In the genomic region with DNA sequence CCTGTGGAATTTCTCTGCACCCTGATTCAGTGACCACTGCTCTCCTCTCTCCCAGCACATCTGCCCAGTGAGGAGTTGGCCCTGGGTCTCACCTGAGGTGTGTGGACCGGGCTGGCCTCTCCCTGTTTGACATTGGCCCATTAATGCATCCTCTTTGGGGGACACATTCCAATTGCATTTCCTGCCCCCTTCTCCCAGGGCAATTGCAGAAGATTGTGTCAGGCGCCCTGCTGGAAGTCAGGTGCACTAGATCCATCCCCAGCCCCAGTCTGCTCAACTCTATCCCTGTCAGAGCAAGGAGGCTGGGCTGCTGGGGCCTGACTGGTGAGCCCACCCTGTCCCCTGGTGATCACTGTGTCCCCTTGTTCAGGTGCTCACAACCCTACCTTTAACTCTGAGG, we compare ENCODE assay signal across 26 cellular contexts.
DNase-seq lines count a peak whose midpoint lies in the region; ATAC-seq, FAIRE-seq and TF ChIP-seq lines count a peak whose summit lies in the region.
"Had no signal": no experiment of that assay in that cellular context is flagged by ENCODE, and none has a peak within 500 bp of the region (broad histone marks: within the 10 kb centered on the region; RNA-seq: fewer than 3 reads in every experiment).

No MANE protein-coding gene starts in this region.

- no peak overlapping the region for H2BK120ac ChIP-seq in H1 (replicated peaks; ENCODE audit: low read depth, low read length)

- no peak overlapping the region for H3K23ac ChIP-seq in H1 (ENCODE audit: insufficient read length)

- H2BK20ac ChIP-seq in H1 (ENCODE audit: low read length): no peak overlapping the region

- H3F3A ChIP-seq in SK-N-SH (replicated peaks; ENCODE audit: insufficient read depth) (no peaks in the 10 kb centered on the region), neural progenitor cell (ENCODE audit: low read depth) (no peaks in the 10 kb centered on the region)

- H3K9me3 ChIP-seq in SK-N-SH: no peaks in the 10 kb centered on the region
- H3K9me3 ChIP-seq in H1 (ENCODE audit: insufficient read depth in 2 of 2, low read depth in 1 of 2, low read length in 1 of 2): no peaks in the 10 kb centered on the region
- no peaks in the 10 kb centered on the region for H3K9me3 ChIP-seq in neural progenitor cell (ENCODE audit: low read depth)
- H3K9me3 ChIP-seq in upper lobe of right lung: no peaks in the 10 kb centered on the region
- H3K9me3 ChIP-seq in effector memory CD4-positive, alpha-beta T cell (ENCODE audit: control insufficient read depth, low read length): no peaks in the 10 kb centered on the region
- H3K9me3 ChIP-seq: MG63, SJSA1 had no signal

- no peak overlapping the region for H4K8ac ChIP-seq in H1 (ENCODE audit: extremely low read depth, insufficient read depth, low read length)

- H3K79me1 ChIP-seq in H1 (ENCODE audit: low read depth, low read length): no peaks in the 10 kb centered on the region

- no peak overlapping the region for H3K27ac ChIP-seq in SK-N-SH (ENCODE audit: low read depth in 2 of 2, low read length in 1 of 2)
- H3K27ac ChIP-seq in H1 (ENCODE audit: low read depth, low read length): no peak overlapping the region
- H3K27ac ChIP-seq in neural progenitor cell: no peak overlapping the region
- H3K27ac ChIP-seq in upper lobe of right lung: no peak overlapping the region
- no peak overlapping the region for H3K27ac ChIP-seq in effector memory CD4-positive, alpha-beta T cell (ENCODE audit: insufficient read depth, low read length, poor library complexity, severe bottlenecking)
- H3K27ac ChIP-seq: 22Rv1, HL-60, SJSA1 had no signal

- CTCF ChIA-PET in SK-N-SH (lab: Yijun Ruan, JAX): interaction anchor here (1.7 to 10.9 kb wide), 3 partner anchors 9 to 83 kb away, joined by 5 to 136 read pairs (median 10); no protein-coding TSS in a partner anchor
- CTCF ChIA-PET in H1 (lab: Charles Lee; ENCODE audit: partially characterized antibody): interaction anchor here (1.3 to 5.4 kb wide), 3 partner anchors 8 to 99 kb away, joined by 4 to 28 read pairs (median 10); no protein-coding TSS in a partner anchor

- intact Hi-C loops in upper lobe of right lung (cut with DNase I): no loop called here

- H3K4me1 ChIP-seq in SK-N-SH (ENCODE audit: control insufficient read depth in 1 of 2, insufficient read depth in 2 of 2, low read depth in 1 of 2, low read length in 1 of 2) (no peaks in the 10 kb centered on the region), H1 (replicated peaks in 1 of 4; ENCODE audit: control insufficient read depth in 3 of 4, insufficient read depth in 4 of 4, low read length in 3 of 4) (peaks cover 0 to 7% (median 4%) of the 10 kb centered on the region in 4 experiments; a peak in 5 of 7 replicates), neural progenitor cell (peaks cover 8% of the 10 kb centered on the region), upper lobe of right lung (no peaks in the 10 kb centered on the region)
- no peaks in the 10 kb centered on the region for H3K4me1 ChIP-seq in effector memory CD4-positive, alpha-beta T cell (ENCODE audit: control insufficient read depth, insufficient read depth, low read length, poor library complexity, severe bottlenecking)
- H3K4me1 ChIP-seq: SJSA1 had no signal

- peaks cover 1% of the 10 kb centered on the region; the same call in 1 of the 2 replicates for H3K23me2 ChIP-seq in H1 (ENCODE audit: low read depth, low read length)

- TF ChIP-seq RAD21 in SK-N-SH (IDR thresholded peaks at IDR 0.05; ENCODE audit: low read length): no peak
- no peak for TF ChIP-seq RAD21 in H1 (IDR thresholded peaks at IDR 0.05 in 1 of 2, conservative IDR thresholded peaks at IDR 0.05 in 1 of 2; ENCODE audit: low read depth in 2 of 2, low read length in 2 of 2)

- no peak overlapping the region for H3K56ac ChIP-seq in H1 (replicated peaks; ENCODE audit: insufficient read length, low read depth, low read length)

- H3K79me2 ChIP-seq in SK-N-SH (ENCODE audit: insufficient read depth): no peaks in the 10 kb centered on the region
- no peaks in the 10 kb centered on the region for H3K79me2 ChIP-seq in H1 (ENCODE audit: control insufficient read depth in 1 of 2, insufficient read depth in 2 of 2, low read length in 2 of 2)
- no peaks in the 10 kb centered on the region for H3K79me2 ChIP-seq in neural progenitor cell (ENCODE audit: low read depth)

- H3K4me3 ChIP-seq in SK-N-SH (ENCODE audit: low read depth in 2 of 2, low read length in 1 of 2) (no peak overlapping the region), H1 (ENCODE audit: extremely low read depth in 1 of 4, insufficient read depth in 2 of 4, low read depth in 3 of 4, low read length in 4 of 4) (no peak overlapping the region), neural progenitor cell (no peak overlapping the region), upper lobe of right lung (no peak overlapping the region)
- H3K4me3 ChIP-seq in effector memory CD4-positive, alpha-beta T cell (ENCODE audit: insufficient read depth, low read depth, low read length, poor library complexity, severe bottlenecking): no peak overlapping the region
- H3K4me3 ChIP-seq: K562, MG63, SJSA1 had no signal

- H3K36me3 Mint-ChIP-seq in neural progenitor cell: no peaks in the 10 kb centered on the region
- H3K36me3 Mint-ChIP-seq: CD8-positive, alpha-beta T cell had no signal

- peak; percentile 12 for DNase-seq in SK-N-SH
- no peak for DNase-seq in H1 (ENCODE audit: low read depth in 1 of 2, low spot score in 2 of 2)
- DNase-seq in neural progenitor cell (ENCODE audit: low spot score): peak; percentile 1
- DNase-seq in upper lobe of right lung: peak; percentile 38
- DNase-seq in effector memory CD4-positive, alpha-beta T cell: no peak
- DNase-seq in medulla oblongata (ENCODE audit: extremely low spot score): no peak
- no peak for DNase-seq in iPS-NIHi11 (ENCODE audit: low spot score)
- DNase-seq: C1 segment of cervical spinal cord; Calu3; CD8-positive, alpha-beta T cell; GDM1; MG63; NCI-H1417; NCI-H187; NCI-H446; NCI-H526 treated with DMSO at 0.1 percent for 48 hours; OCI-M1 had no signal

- peaks cover 18% of the 10 kb centered on the region for H3K27me3 Mint-ChIP-seq in neural progenitor cell (ENCODE audit: insufficient read depth, low read depth)

- no peak overlapping the region for H3K4ac ChIP-seq in H1 (replicated peaks; ENCODE audit: insufficient read length, low read depth, low read length)

- no peak overlapping the region for H3K18ac ChIP-seq in H1 (ENCODE audit: extremely low read depth, low read length)

- no peak overlapping the region for H2BK15ac ChIP-seq in H1 (ENCODE audit: low read length)

- H3K9me2 ChIP-seq in SK-N-SH: no peaks in the 10 kb centered on the region

- no peak overlapping the region for H3K9ac ChIP-seq in SK-N-SH
- H3K9ac ChIP-seq in H1 (replicated peaks in 1 of 4; ENCODE audit: extremely low read depth in 1 of 4, low read depth in 3 of 4, low read length in 3 of 4): no peak overlapping the region
- H3K9ac ChIP-seq in neural progenitor cell: no peak overlapping the region

- H3K27ac Mint-ChIP-seq in neural progenitor cell: no peak overlapping the region
- H3K27ac Mint-ChIP-seq: CD8-positive, alpha-beta T cell had no signal

- ATAC-seq in SK-N-SH treated with all-trans-retinoic acid at 6 μM for 48 hours: no peak
- ATAC-seq in upper lobe of right lung: no peak
- ATAC-seq: CD8-positive, alpha-beta T cell; HepG2; K562 had no signal

- H3K4me1 Mint-ChIP-seq in neural progenitor cell: peaks cover 30% of the 10 kb centered on the region

- no peak overlapping the region for H4K5ac ChIP-seq in H1 (ENCODE audit: insufficient read length, low read depth, low read length)

- no peak overlapping the region for H2BK5ac ChIP-seq in H1 (ENCODE audit: low read depth, low read length)

- no peak overlapping the region for H3K14ac ChIP-seq in H1 (ENCODE audit: insufficient read length)

- TF ChIP-seq CTCF in SK-N-SH (IDR thresholded peaks at IDR 0.05): no peak
- TF ChIP-seq CTCF in H1 (IDR thresholded peaks at IDR 0.05; ENCODE audit: control extremely low read depth in 1 of 3, insufficient read depth in 1 of 3, low read depth in 1 of 3, low read length in 3 of 3): no peak
- no peak for TF ChIP-seq CTCF in neural progenitor cell (IDR thresholded peaks at IDR 0.05)
- no peak for TF ChIP-seq CTCF in upper lobe of right lung (IDR thresholded peaks at IDR 0.05)

- H4K91ac ChIP-seq in H1 (replicated peaks; ENCODE audit: insufficient read length, low read length): no peak overlapping the region

- no peak overlapping the region for H3K4me3 Mint-ChIP-seq in neural progenitor cell
- H3K4me3 Mint-ChIP-seq: CD8-positive, alpha-beta T cell had no signal

- no peak overlapping the region for H2AK5ac ChIP-seq in H1 (ENCODE audit: low read depth, low read length)

- no peak for FAIRE-seq in H1 (lab: Jason Lieb, UNC)
- FAIRE-seq: GM19239, H54, HepG2, K562, RCC 7860 had no signal

- H3K27me3 ChIP-seq in SK-N-SH (ENCODE audit: insufficient read depth) (peaks cover 35% of the 10 kb centered on the region; the same call in 1 of the 2 replicates), H1 (replicated peaks in 1 of 4; ENCODE audit: control insufficient read depth in 3 of 4, extremely low read depth in 1 of 4, insufficient read depth in 3 of 4, low read length in 3 of 4) (peaks cover 0 to 7% (median 5%) of the 10 kb centered on the region in 4 experiments; a peak in 3 of 7 replicates), neural progenitor cell (peaks cover 48% of the 10 kb centered on the region), upper lobe of right lung (peaks cover 19% of the 10 kb centered on the region)
- no peaks in the 10 kb centered on the region for H3K27me3 ChIP-seq in effector memory CD4-positive, alpha-beta T cell (replicated peaks; ENCODE audit: control insufficient read depth, insufficient read depth, low read length, poor library complexity, severe bottlenecking)
- H3K27me3 ChIP-seq: MG63, SJSA1 had no signal

- WGBS in SK-N-SH (ENCODE audit: low lambda C conversion rate): 50% methylated on average over 1 of the region's 2 CpGs
- WGBS in H1 (ENCODE audit: extremely low coverage in 1 of 2, insufficient coverage in 1 of 2, insufficient read length in 1 of 2, insufficient replicate concordance in 2 of 2, low coverage in 1 of 2, low lambda C conversion rate in 2 of 2, missing lambda C conversion rate in 1 of 2), 2 experiments: 80% methylated on average over 2 of the region's 2 CpGs; no CpG with 5 or more reads in 1 of the 2 experiments

- H2BK12ac ChIP-seq in H1 (ENCODE audit: low read depth, low read length): peak overlapping the region; percentile 39; the same call in 1 of the 2 replicates

- H3K36me3 ChIP-seq in SK-N-SH (replicated peaks in 1 of 2; ENCODE audit: control insufficient read depth in 1 of 2, insufficient read depth in 2 of 2, low read length in 1 of 2) (no peaks in the 10 kb centered on the region), H1 (ENCODE audit: control insufficient read depth in 2 of 4, insufficient read depth in 4 of 4, low read length in 3 of 4) (no peaks in the 10 kb centered on the region), neural progenitor cell (no peaks in the 10 kb centered on the region), upper lobe of right lung (no peaks in the 10 kb centered on the region)
- no peaks in the 10 kb centered on the region for H3K36me3 ChIP-seq in effector memory CD4-positive, alpha-beta T cell (ENCODE audit: control insufficient read depth, insufficient read depth, low read length)
- H3K36me3 ChIP-seq: MG63, SJSA1 had no signal

- H3K4me2 ChIP-seq in SK-N-SH (no peak overlapping the region), H1 (ENCODE audit: insufficient read depth in 1 of 2, low read depth in 2 of 2, low read length in 2 of 2) (no peak overlapping the region), neural progenitor cell (no peak overlapping the region)

- H4K20me1 ChIP-seq in SK-N-SH (ENCODE audit: insufficient read depth) (no peaks in the 10 kb centered on the region), H1 (replicated peaks in 1 of 2; ENCODE audit: control insufficient read depth in 1 of 2, insufficient read depth in 2 of 2, low read length in 2 of 2) (no peaks in the 10 kb centered on the region), neural progenitor cell (ENCODE audit: low read depth) (no peaks in the 10 kb centered on the region)

- H2AFZ ChIP-seq in SK-N-SH (ENCODE audit: low read depth): no peak overlapping the region
- no peak overlapping the region for H2AFZ ChIP-seq in H1 (ENCODE audit: low read length)
- no peak overlapping the region for H2AFZ ChIP-seq in neural progenitor cell (replicated peaks)

- no peak for TF ChIP-seq POLR2A in H1 (IDR thresholded peaks at IDR 0.05; ENCODE audit: control extremely low read depth in 1 of 2, low read depth in 2 of 2, low read length in 2 of 2)

- H3K9me3 Mint-ChIP-seq in neural progenitor cell: no peaks in the 10 kb centered on the region
- H3K9me3 Mint-ChIP-seq: CD8-positive, alpha-beta T cell had no signal

- TF ChIP-seq EP300 in SK-N-SH (IDR thresholded peaks at IDR 0.05; ENCODE audit: borderline replicate concordance in 1 of 2, low read depth in 1 of 2, low read length in 1 of 2) (no peak), H1 (IDR thresholded peaks at IDR 0.05; ENCODE audit: borderline replicate concordance in 1 of 2, low read depth in 2 of 2, low read length in 2 of 2) (no peak)

- POLR2A ChIA-PET in SK-N-SH (lab: Yijun Ruan, JAX) (no interaction called here), H1 (lab: Charles Lee; ENCODE audit: partially characterized antibody) (no interaction called here)

Comparison
In these comparisons a context has a peak if more than half of its experiments do, and no peak if none do; other contexts are left out.
1. DNase-seq: peak in SK-N-SH (single experiment), neural progenitor cell (single experiment) and upper lobe of right lung (single experiment); none in H1 (0 of 2), effector memory CD4-positive, alpha-beta T cell (0 of 3), medulla oblongata (single experiment) and iPS-NIHi11 (single experiment).